Comparison of ENCODE assay signal across 8 cellular contexts in the genomic region with DNA sequence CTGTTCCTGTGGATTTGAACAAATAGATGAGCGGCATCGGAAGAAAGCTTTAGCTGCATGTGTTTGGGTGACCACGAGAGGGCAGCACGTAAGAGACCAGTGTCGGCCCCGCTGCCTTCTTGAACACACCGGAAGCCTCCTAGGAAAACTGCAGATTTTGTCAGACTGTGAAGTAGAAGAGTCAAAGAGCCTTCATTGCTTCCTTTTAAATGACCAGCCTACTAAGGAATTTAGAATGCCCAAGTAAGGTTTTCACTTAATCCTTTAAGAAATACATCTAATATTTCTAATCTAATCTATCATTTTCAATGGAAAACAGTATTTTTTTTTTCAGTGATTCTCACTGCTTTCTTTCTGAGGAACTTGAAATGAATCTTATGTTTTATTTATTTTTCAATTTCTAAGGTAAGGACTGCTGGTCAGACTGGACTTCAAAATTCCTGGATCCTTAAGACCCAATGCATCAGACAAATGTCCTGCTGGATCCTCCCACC. TPM values are rescaled to one million over a fixed set of nuclear protein-coding genes. Genes with fewer than 3 reads are reported as not detected.
A peak's percentile ranks its signal among the peaks of the same experiment; 100 is the strongest.
DNase-seq lines count a peak whose midpoint lies in the region; ATAC-seq and TF ChIP-seq lines count a peak whose summit lies in the region.

No MANE protein-coding gene starts in this region.

- no peaks in the 10 kb centered on the region for H3K36me3 ChIP-seq in BE2C
- no peaks in the 10 kb centered on the region for H3K36me3 ChIP-seq in adipocyte (ENCODE audit: control insufficient read depth, insufficient read depth, low read length, severe bottlenecking)

- DNase-seq in BE2C = peak; percentile 61
- peak; percentile 80 to 99 (median 93) for DNase-seq in NCI-H1417 (lab: John Stamatoyannopoulos, UW)
- DNase-seq in SW480 (ENCODE audit: low spot score) = peak; percentile 43
- peak; percentile 92 for DNase-seq in adipocyte (ENCODE audit: low read depth)
- DNase-seq in left cardiac atrium = peak; percentile 69
- peak; percentile 74 for DNase-seq in retina

- no peak overlapping the region for H3K9ac ChIP-seq in adipocyte (ENCODE audit: low read length)

- no peaks in the 10 kb centered on the region for H3K9me3 ChIP-seq in BE2C
- no peaks in the 10 kb centered on the region for H3K9me3 ChIP-seq in adipocyte (ENCODE audit: control insufficient read depth, low read length)

- TF ChIP-seq POLR2A in GM18505 (IDR thresholded peaks at IDR 0.05; ENCODE audit: borderline replicate concordance, extremely low read depth, insufficient read depth, insufficient read length) = no peak

- intact Hi-C loops in left cardiac atrium (cut with DNase I) = no loop called here

- H3K27me3 ChIP-seq in BE2C = no peaks in the 10 kb centered on the region
- H3K27me3 ChIP-seq in adipocyte (replicated peaks; ENCODE audit: control insufficient read depth, insufficient read depth, low read length) = peaks cover 19% of the 10 kb centered on the region

- ATAC-seq in GM21786 (IDR thresholded peaks at IDR 0.05; ENCODE audit: unreplicated experiment) (peak; percentile 77), left cardiac atrium (peak; percentile 61 to 73), GM18505 (IDR thresholded peaks at IDR 0.05; ENCODE audit: unreplicated experiment) (no peak)

- H3K4me3 ChIP-seq in BE2C (ENCODE audit: low read depth, low read length) = no peak overlapping the region
- no peak overlapping the region for H3K4me3 ChIP-seq in adipocyte (ENCODE audit: low read length)

- no peaks in the 10 kb centered on the region for H3K4me1 ChIP-seq in BE2C
- H3K4me1 ChIP-seq in adipocyte (ENCODE audit: control insufficient read depth, insufficient read depth, low read length) = no peaks in the 10 kb centered on the region

- TF ChIP-seq CTCF in BE2C (IDR thresholded peaks at IDR 0.05; ENCODE audit: low read depth, low read length) = peak; percentile 71

RNA-seq across cellular contexts. Expression of gene SEC11C, which starts 55.4 kb away (rescaled TPM):
- polyA plus RNA-seq in BE2C (2012; ENCODE audit: insufficient read depth, insufficient read length, low read depth) = 45.3 TPM
- 10 to 100 TPM; 35.0 to 43.9 TPM for total RNA-seq in left cardiac atrium

Comparison
In these comparisons a context has a peak if more than half of its experiments do, and no peak if none do; other contexts are left out.
1. DNase-seq: peak in every context shown above with its lines; median percentile 93 in NCI-H1417; 92 in adipocyte; 74 in retina; 69 in left cardiac atrium; 61 in BE2C; 43 in SW480.